Comparison of ENCODE assay signal across 1 cellular context in genomic region chr11:114400222-114400973, GRCh38.
TF ChIP-seq lines count a peak whose summit lies in the region.

TSS of gene C11orf71 (minus strand) at chr11:114400511. CDS start at chr11:114400331, 180 bp downstream.
TSS of gene RBM7 (plus strand) at chr11:114400666. CDS start at chr11:114400672, 6 bp downstream.

TF ChIP-seq in K562, 482 proteins besides CTCF, POLR2A, EP300 and RAD21 (continued from another document and continues in another):
- TF ChIP-seq GTF3C2 (IDR thresholded peaks at IDR 0.05; ENCODE audit: borderline replicate concordance, extremely low read depth, insufficient read length) = no peak
- no peak for TF ChIP-seq GABPB2 (CRISPR knock-in tag; conservative IDR thresholded peaks at IDR 0.05)
- TF ChIP-seq ZNF589 (CRISPR knock-in tag; IDR thresholded peaks at IDR 0.05; ENCODE audit: low read depth) = 0 out of 2 replicates have a peak, but pooled peaks have one; percentile 56
- no peak for TF ChIP-seq STAT6 (CRISPR knock-in tag; IDR thresholded peaks at IDR 0.05)
- TF ChIP-seq MCM7 (IDR thresholded peaks at IDR 0.05) = no peak
- no peak for TF ChIP-seq E4F1 (CRISPR knock-in tag; IDR thresholded peaks at IDR 0.05; ENCODE audit: borderline replicate concordance)
- TF ChIP-seq ZBTB33 (CRISPR knock-in tag; IDR thresholded peaks at IDR 0.05) = peak; percentile 9; the same call in 1 of the 2 replicates
- peak; percentile 60; the same call in 1 of the 2 replicates for TF ChIP-seq HBP1 (CRISPR knock-in tag; IDR thresholded peaks at IDR 0.05)
- TF ChIP-seq ZNF311 (CRISPR knock-in tag; IDR thresholded peaks at IDR 0.05) = no peak
- TF ChIP-seq ZNF551 (CRISPR knock-in tag; IDR thresholded peaks at IDR 0.05) = no peak
- TF ChIP-seq GATA2 (CRISPR knock-in tag; IDR thresholded peaks at IDR 0.05) = no peak
- no peak for TF ChIP-seq TCF15 (CRISPR knock-in tag; IDR thresholded peaks at IDR 0.05)
- TF ChIP-seq MCM3 (IDR thresholded peaks at IDR 0.05) = no peak
- TF ChIP-seq FOXK2 (conservative IDR thresholded peaks at IDR 0.05 in 1 of 2, IDR thresholded peaks at IDR 0.05 in 1 of 2; ENCODE audit: low read depth in 2 of 2) = peak; percentile 79 to 86
- TF ChIP-seq SMARCA5 (IDR thresholded peaks at IDR 0.05) = no peak
- TF ChIP-seq THRA (IDR thresholded peaks at IDR 0.05) = no peak
- TF ChIP-seq TAF1 (IDR thresholded peaks at IDR 0.05; ENCODE audit: control insufficient read depth, extremely low read depth, insufficient read depth, low read length, severe bottlenecking) = peak; percentile 90
- TF ChIP-seq ZNF263 (CRISPR knock-in tag; IDR thresholded peaks at IDR 0.05; ENCODE audit: borderline replicate concordance) = no peak
- no peak for TF ChIP-seq MAX (CRISPR knock-in tag; IDR thresholded peaks at IDR 0.05)
- TF ChIP-seq SREBF1 (IDR thresholded peaks at IDR 0.05; ENCODE audit: borderline replicate concordance, low read depth, low read length) = no peak
- no peak for TF ChIP-seq PTTG1 (tag; IDR thresholded peaks at IDR 0.05; ENCODE audit: low read depth)
- peak; percentile 99 for TF ChIP-seq NRF1 (conservative IDR thresholded peaks at IDR 0.05 in 1 of 2, IDR thresholded peaks at IDR 0.05 in 1 of 2)
- no peak for TF ChIP-seq ZNF184 (CRISPR knock-in tag; IDR thresholded peaks at IDR 0.05)
- no peak for TF ChIP-seq ZBTB5 (IDR thresholded peaks at IDR 0.05)
- no peak for TF ChIP-seq ARNT (IDR thresholded peaks at IDR 0.05)
- no peak for TF ChIP-seq SMARCE1 (IDR thresholded peaks at IDR 0.05)
- TF ChIP-seq MCM5 (IDR thresholded peaks at IDR 0.05; ENCODE audit: low read depth) = no peak
- peak; percentile 85; the same call in 1 of the 2 replicates for TF ChIP-seq LCOR (CRISPR knock-in tag; IDR thresholded peaks at IDR 0.05)
- TF ChIP-seq MBD2 (IDR thresholded peaks at IDR 0.05; ENCODE audit: borderline replicate concordance, low read depth) = peak; percentile 22; the same call in 1 of the 2 replicates
- no peak for TF ChIP-seq HOMEZ (CRISPR knock-in tag; IDR thresholded peaks at IDR 0.05)
- TF ChIP-seq ZNF75A (CRISPR knock-in tag; IDR thresholded peaks at IDR 0.05) = no peak
- no peak for TF ChIP-seq SMAD3 (CRISPR knock-in tag; conservative IDR thresholded peaks at IDR 0.05)
- TF ChIP-seq RBM14 (IDR thresholded peaks at IDR 0.05; ENCODE audit: borderline replicate concordance, insufficient read depth, low read depth, low read length) = no peak
- TF ChIP-seq TSHZ1 (CRISPR knock-in tag; IDR thresholded peaks at IDR 0.05) = no peak
- TF ChIP-seq CSDE1 (IDR thresholded peaks at IDR 0.05) = no peak
- TF ChIP-seq ZNF77 (CRISPR knock-in tag; IDR thresholded peaks at IDR 0.05) = no peak
